ENCODE assay signal across 1 cellular context in the genomic region with DNA sequence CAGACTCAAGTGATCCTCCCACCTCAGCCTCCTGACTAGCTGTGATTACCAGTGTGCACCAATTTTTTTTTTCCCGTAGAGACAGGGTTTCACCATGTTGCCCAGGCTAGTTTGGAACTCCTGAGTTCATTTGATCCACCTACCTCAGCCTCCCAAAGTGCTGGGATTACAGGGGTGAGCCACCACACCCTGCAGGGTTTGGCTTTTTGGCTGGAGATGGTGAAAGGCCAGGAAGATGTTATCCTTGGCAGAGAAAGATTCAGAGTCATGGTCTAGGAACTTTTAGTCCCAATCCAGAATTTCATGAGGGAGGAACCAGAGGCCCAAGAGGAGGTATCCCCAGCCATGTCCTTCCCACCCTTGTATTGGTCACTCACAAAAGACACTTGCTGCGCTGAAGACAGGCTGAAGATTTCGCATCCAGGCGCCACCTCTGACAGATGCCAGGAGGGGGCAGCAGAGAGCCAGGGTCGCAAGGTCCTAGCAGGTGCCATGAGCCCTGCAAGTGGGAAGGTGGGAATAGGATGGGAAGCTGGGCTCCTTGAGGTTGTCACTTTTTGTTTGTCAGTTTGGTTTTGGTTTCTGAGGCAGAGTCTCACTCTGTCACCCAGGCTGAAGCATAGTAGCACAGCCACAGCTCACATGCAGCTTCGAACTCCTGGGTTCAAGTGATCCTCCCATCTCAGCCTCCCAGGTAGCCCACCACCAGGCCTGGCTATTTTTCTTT.
TF ChIP-seq lines count a peak whose summit lies in the region.

No MANE protein-coding gene starts in this region.

TF ChIP-seq in HepG2, 621 proteins besides CTCF, POLR2A, EP300 and RAD21 (continues in another document):
- 0 out of 2 replicates have a peak, but pooled peaks have one; percentile 39 for TF ChIP-seq ZNF547 (CRISPR knock-in tag; IDR thresholded peaks at IDR 0.05)
- peak; percentile 10; the same call in 1 of the 2 replicates for TF ChIP-seq NRL (CRISPR knock-in tag; IDR thresholded peaks at IDR 0.05; ENCODE audit: borderline replicate concordance)
- peak; percentile 88; the same call in 1 of the 2 replicates for TF ChIP-seq REPIN1 (CRISPR knock-in tag; IDR thresholded peaks at IDR 0.05; ENCODE audit: borderline replicate concordance, low read depth)
- peak; percentile 78 for TF ChIP-seq ZBTB38 (CRISPR knock-in tag; IDR thresholded peaks at IDR 0.05)
- TF ChIP-seq, protein P1, sequence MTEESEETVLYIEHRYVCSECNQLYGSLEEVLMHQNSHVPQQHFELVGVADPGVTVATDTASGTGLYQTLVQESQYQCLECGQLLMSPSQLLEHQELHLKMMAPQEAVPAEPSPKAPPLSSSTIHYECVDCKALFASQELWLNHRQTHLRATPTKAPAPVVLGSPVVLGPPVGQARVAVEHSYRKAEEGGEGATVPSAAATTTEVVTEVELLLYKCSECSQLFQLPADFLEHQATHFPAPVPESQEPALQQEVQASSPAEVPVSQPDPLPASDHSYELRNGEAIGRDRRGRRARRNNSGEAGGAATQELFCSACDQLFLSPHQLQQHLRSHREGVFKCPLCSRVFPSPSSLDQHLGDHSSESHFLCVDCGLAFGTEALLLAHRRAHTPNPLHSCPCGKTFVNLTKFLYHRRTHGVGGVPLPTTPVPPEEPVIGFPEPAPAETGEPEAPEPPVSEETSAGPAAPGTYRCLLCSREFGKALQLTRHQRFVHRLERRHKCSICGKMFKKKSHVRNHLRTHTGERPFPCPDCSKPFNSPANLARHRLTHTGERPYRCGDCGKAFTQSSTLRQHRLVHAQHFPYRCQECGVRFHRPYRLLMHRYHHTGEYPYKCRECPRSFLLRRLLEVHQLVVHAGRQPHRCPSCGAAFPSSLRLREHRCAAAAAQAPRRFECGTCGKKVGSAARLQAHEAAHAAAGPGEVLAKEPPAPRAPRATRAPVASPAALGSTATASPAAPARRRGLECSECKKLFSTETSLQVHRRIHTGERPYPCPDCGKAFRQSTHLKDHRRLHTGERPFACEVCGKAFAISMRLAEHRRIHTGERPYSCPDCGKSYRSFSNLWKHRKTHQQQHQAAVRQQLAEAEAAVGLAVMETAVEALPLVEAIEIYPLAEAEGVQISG (CRISPR knock-in tag; IDR thresholded peaks at IDR 0.05) = peak; percentile 68
- TF ChIP-seq ERF (CRISPR knock-in tag; IDR thresholded peaks at IDR 0.05) = peak; percentile 92
- TF ChIP-seq SP5 (CRISPR knock-in tag; IDR thresholded peaks at IDR 0.05; ENCODE audit: borderline replicate concordance, low read depth) = 0 out of 2 replicates have a peak, but pooled peaks have one; percentile 35
- peak; percentile 48; the same call in 1 of the 2 replicates for TF ChIP-seq KAT7 (CRISPR knock-in tag; IDR thresholded peaks at IDR 0.05; ENCODE audit: borderline replicate concordance)
- TF ChIP-seq, protein P2, sequence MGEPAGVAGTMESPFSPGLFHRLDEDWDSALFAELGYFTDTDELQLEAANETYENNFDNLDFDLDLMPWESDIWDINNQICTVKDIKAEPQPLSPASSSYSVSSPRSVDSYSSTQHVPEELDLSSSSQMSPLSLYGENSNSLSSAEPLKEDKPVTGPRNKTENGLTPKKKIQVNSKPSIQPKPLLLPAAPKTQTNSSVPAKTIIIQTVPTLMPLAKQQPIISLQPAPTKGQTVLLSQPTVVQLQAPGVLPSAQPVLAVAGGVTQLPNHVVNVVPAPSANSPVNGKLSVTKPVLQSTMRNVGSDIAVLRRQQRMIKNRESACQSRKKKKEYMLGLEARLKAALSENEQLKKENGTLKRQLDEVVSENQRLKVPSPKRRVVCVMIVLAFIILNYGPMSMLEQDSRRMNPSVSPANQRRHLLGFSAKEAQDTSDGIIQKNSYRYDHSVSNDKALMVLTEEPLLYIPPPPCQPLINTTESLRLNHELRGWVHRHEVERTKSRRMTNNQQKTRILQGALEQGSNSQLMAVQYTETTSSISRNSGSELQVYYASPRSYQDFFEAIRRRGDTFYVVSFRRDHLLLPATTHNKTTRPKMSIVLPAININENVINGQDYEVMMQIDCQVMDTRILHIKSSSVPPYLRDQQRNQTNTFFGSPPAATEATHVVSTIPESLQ (CRISPR knock-in tag; conservative IDR thresholded peaks at IDR 0.05) = 0 out of 2 replicates have a peak, but pooled peaks have one; percentile 61
- TF ChIP-seq HNF4A (CRISPR knock-in tag; IDR thresholded peaks at IDR 0.05) = peak; percentile 15; the same call in 1 of the 2 replicates
- 0 out of 2 replicates have a peak, but pooled peaks have one; percentile 36 for TF ChIP-seq RFXAP (CRISPR knock-in tag; IDR thresholded peaks at IDR 0.05; ENCODE audit: borderline replicate concordance)
- peak; percentile 100 for TF ChIP-seq STAG1 (CRISPR knock-in tag; IDR thresholded peaks at IDR 0.05)
- TF ChIP-seq, protein P3, sequence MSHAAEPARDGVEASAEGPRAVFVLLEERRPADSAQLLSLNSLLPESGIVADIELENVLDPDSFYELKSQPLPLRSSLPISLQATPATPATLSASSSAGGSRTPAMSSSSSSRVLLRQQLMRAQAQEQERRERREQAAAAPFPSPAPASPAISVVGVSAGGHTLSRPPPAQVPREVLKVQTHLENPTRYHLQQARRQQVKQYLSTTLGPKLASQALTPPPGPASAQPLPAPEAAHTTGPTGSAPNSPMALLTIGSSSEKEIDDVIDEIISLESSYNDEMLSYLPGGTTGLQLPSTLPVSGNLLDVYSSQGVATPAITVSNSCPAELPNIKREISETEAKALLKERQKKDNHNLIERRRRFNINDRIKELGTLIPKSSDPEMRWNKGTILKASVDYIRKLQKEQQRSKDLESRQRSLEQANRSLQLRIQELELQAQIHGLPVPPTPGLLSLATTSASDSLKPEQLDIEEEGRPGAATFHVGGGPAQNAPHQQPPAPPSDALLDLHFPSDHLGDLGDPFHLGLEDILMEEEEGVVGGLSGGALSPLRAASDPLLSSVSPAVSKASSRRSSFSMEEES (CRISPR knock-in tag; IDR thresholded peaks at IDR 0.05) = peak; percentile 46; the same call in 1 of the 2 replicates
- TF ChIP-seq TP53 (CRISPR knock-in tag; conservative IDR thresholded peaks at IDR 0.05) = 0 out of 2 replicates have a peak, but pooled peaks have one; percentile 65
- TF ChIP-seq ZMYM4 (CRISPR knock-in tag; IDR thresholded peaks at IDR 0.05) = peak; percentile 59; the same call in 1 of the 2 replicates
- TF ChIP-seq, protein P4, sequence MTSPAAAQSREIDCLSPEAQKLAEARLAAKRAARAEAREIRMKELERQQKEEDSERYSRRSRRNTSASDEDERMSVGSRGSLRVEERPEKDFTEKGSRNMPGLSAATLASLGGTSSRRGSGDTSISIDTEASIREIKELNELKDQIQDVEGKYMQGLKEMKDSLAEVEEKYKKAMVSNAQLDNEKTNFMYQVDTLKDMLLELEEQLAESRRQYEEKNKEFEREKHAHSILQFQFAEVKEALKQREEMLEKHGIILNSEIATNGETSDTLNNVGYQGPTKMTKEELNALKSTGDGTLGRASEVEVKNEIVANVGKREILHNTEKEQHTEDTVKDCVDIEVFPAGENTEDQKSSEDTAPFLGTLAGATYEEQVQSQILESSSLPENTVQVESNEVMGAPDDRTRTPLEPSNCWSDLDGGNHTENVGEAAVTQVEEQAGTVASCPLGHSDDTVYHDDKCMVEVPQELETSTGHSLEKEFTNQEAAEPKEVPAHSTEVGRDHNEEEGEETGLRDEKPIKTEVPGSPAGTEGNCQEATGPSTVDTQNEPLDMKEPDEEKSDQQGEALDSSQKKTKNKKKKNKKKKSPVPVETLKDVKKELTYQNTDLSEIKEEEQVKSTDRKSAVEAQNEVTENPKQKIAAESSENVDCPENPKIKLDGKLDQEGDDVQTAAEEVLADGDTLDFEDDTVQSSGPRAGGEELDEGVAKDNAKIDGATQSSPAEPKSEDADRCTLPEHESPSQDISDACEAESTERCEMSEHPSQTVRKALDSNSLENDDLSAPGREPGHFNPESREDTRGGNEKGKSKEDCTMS (CRISPR knock-in tag; conservative IDR thresholded peaks at IDR 0.05) = peak; percentile 59; the same call in 1 of the 2 replicates
- TF ChIP-seq, protein P5, sequence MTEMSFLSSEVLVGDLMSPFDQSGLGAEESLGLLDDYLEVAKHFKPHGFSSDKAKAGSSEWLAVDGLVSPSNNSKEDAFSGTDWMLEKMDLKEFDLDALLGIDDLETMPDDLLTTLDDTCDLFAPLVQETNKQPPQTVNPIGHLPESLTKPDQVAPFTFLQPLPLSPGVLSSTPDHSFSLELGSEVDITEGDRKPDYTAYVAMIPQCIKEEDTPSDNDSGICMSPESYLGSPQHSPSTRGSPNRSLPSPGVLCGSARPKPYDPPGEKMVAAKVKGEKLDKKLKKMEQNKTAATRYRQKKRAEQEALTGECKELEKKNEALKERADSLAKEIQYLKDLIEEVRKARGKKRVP (CRISPR knock-in tag; IDR thresholded peaks at IDR 0.05) = peak in 1 of 2 experiments; percentile 19; a peak in 1 of 4 replicates
- TF ChIP-seq, protein P6, sequence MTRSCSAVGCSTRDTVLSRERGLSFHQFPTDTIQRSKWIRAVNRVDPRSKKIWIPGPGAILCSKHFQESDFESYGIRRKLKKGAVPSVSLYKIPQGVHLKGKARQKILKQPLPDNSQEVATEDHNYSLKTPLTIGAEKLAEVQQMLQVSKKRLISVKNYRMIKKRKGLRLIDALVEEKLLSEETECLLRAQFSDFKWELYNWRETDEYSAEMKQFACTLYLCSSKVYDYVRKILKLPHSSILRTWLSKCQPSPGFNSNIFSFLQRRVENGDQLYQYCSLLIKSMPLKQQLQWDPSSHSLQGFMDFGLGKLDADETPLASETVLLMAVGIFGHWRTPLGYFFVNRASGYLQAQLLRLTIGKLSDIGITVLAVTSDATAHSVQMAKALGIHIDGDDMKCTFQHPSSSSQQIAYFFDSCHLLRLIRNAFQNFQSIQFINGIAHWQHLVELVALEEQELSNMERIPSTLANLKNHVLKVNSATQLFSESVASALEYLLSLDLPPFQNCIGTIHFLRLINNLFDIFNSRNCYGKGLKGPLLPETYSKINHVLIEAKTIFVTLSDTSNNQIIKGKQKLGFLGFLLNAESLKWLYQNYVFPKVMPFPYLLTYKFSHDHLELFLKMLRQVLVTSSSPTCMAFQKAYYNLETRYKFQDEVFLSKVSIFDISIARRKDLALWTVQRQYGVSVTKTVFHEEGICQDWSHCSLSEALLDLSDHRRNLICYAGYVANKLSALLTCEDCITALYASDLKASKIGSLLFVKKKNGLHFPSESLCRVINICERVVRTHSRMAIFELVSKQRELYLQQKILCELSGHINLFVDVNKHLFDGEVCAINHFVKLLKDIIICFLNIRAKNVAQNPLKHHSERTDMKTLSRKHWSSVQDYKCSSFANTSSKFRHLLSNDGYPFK (CRISPR knock-in tag; IDR thresholded peaks at IDR 0.05; ENCODE audit: borderline replicate concordance) = peak; percentile 58; the same call in 1 of the 2 replicates
- TF ChIP-seq, protein P7, sequence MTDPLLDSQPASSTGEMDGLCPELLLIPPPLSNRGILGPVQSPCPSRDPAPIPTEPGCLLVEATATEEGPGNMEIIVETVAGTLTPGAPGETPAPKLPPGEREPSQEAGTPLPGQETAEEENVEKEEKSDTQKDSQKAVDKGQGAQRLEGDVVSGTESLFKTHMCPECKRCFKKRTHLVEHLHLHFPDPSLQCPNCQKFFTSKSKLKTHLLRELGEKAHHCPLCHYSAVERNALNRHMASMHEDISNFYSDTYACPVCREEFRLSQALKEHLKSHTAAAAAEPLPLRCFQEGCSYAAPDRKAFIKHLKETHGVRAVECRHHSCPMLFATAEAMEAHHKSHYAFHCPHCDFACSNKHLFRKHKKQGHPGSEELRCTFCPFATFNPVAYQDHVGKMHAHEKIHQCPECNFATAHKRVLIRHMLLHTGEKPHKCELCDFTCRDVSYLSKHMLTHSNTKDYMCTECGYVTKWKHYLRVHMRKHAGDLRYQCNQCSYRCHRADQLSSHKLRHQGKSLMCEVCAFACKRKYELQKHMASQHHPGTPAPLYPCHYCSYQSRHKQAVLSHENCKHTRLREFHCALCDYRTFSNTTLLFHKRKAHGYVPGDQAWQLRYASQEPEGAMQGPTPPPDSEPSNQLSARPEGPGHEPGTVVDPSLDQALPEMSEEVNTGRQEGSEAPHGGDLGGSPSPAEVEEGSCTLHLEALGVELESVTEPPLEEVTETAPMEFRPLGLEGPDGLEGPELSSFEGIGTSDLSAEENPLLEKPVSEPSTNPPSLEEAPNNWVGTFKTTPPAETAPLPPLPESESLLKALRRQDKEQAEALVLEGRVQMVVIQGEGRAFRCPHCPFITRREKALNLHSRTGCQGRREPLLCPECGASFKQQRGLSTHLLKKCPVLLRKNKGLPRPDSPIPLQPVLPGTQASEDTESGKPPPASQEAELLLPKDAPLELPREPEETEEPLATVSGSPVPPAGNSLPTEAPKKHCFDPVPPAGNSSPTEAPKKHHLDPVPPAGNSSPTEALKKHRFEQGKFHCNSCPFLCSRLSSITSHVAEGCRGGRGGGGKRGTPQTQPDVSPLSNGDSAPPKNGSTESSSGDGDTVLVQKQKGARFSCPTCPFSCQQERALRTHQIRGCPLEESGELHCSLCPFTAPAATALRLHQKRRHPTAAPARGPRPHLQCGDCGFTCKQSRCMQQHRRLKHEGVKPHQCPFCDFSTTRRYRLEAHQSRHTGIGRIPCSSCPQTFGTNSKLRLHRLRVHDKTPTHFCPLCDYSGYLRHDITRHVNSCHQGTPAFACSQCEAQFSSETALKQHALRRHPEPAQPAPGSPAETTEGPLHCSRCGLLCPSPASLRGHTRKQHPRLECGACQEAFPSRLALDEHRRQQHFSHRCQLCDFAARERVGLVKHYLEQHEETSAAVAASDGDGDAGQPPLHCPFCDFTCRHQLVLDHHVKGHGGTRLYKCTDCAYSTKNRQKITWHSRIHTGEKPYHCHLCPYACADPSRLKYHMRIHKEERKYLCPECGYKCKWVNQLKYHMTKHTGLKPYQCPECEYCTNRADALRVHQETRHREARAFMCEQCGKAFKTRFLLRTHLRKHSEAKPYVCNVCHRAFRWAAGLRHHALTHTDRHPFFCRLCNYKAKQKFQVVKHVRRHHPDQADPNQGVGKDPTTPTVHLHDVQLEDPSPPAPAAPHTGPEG (CRISPR knock-in tag; IDR thresholded peaks at IDR 0.05) = 0 out of 2 replicates have a peak, but pooled peaks have one; percentile 47
- TF ChIP-seq FOXO1 (CRISPR knock-in tag; IDR thresholded peaks at IDR 0.05) = peak; percentile 78
- TF ChIP-seq ZFY (CRISPR knock-in tag; IDR thresholded peaks at IDR 0.05) = peak; percentile 28; the same call in 1 of the 2 replicates
- TF ChIP-seq, protein P8, sequence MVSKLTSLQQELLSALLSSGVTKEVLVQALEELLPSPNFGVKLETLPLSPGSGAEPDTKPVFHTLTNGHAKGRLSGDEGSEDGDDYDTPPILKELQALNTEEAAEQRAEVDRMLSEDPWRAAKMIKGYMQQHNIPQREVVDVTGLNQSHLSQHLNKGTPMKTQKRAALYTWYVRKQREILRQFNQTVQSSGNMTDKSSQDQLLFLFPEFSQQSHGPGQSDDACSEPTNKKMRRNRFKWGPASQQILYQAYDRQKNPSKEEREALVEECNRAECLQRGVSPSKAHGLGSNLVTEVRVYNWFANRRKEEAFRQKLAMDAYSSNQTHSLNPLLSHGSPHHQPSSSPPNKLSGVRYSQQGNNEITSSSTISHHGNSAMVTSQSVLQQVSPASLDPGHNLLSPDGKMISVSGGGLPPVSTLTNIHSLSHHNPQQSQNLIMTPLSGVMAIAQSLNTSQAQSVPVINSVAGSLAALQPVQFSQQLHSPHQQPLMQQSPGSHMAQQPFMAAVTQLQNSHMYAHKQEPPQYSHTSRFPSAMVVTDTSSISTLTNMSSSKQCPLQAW (CRISPR knock-in tag; IDR thresholded peaks at IDR 0.05) = peak; percentile 68; the same call in 1 of the 2 replicates
- peak in 1 of 2 experiments; percentile 60; a peak in 2 of 4 replicates for TF ChIP-seq NR2F1 (CRISPR knock-in tag; IDR thresholded peaks at IDR 0.05)
- TF ChIP-seq KDM3A (CRISPR knock-in tag; IDR thresholded peaks at IDR 0.05; ENCODE audit: low read depth) = peak; percentile 95
- peak; percentile 34; the same call in 1 of the 2 replicates for TF ChIP-seq ZNF143 (CRISPR knock-in tag; IDR thresholded peaks at IDR 0.05)
- 0 out of 2 replicates have a peak, but pooled peaks have one; percentile 47 for TF ChIP-seq ETV6 (CRISPR knock-in tag; conservative IDR thresholded peaks at IDR 0.05)
- peak; percentile 84; the same call in 1 of the 2 replicates for TF ChIP-seq MEIS2 (CRISPR knock-in tag; IDR thresholded peaks at IDR 0.05)
- TF ChIP-seq ZNF792 (CRISPR knock-in tag; IDR thresholded peaks at IDR 0.05) = peak; percentile 71; the same call in 1 of the 2 replicates
- TF ChIP-seq ZSCAN31 (CRISPR knock-in tag; IDR thresholded peaks at IDR 0.05; ENCODE audit: low read depth) = peak; percentile 55; the same call in 1 of the 2 replicates
- TF ChIP-seq MEF2D (CRISPR knock-in tag; IDR thresholded peaks at IDR 0.05) = peak; percentile 37; the same call in 1 of the 2 replicates
